In the genomic region with DNA sequence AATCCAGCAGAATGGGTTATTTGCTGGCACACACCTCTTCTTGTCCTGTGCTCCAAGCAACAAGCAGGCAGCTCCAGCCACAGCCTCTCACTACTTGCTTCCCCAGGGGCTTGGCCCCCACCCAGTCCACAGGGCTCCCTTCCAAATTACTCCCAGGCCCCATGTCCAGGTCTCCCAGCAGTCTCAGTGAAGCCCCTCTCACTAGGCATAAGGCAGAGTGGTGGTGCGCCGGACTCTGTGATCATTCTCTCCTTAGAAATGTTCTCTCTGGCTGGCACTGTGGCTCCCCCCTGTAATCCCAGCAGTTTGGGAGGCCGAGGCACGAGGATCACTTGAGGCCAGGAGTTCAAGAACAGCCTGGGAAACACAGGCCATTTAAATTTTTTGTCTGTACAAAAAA, we compare ENCODE assay signal across 24 cellular contexts. TPM values are rescaled to one million over a fixed set of nuclear protein-coding genes. Genes with fewer than 3 reads are reported as not detected.
"Had no signal": no experiment of that assay in that cellular context is flagged by ENCODE, and none has a peak within 500 bp of the region (broad histone marks: within the 10 kb centered on the region; RNA-seq: fewer than 3 reads in every experiment).

No MANE protein-coding gene starts in this region.

- H3K4me3 Mint-ChIP-seq: activated B cell treated with CpG ODN at 0.5 μM for 24 hours; activated CD4-positive, alpha-beta T cell treated with anti-CD3 and anti-CD28 coated beads for 36 hours; activated naive CD4-positive, alpha-beta T cell treated with anti-CD3 and anti-CD28 coated beads for 36 hours; nephron; T-helper 1 cell treated with Interleukin-12 subunit alpha and Interleukin-12 subunit beta and Interleukin-4 antibody, amounts not matched to agents 30 μg/mL and 1 μg/mL, for 36 hours had no signal

- H3K9me3 ChIP-seq: colonic mucosa, esophagus squamous epithelium, gastrocnemius medialis, pancreas, stomach, suprapubic skin, transverse colon, vagina had no signal

- H3K27ac Mint-ChIP-seq: activated B cell treated with CpG ODN at 0.5 μM for 24 hours; activated CD4-positive, alpha-beta T cell treated with anti-CD3 and anti-CD28 coated beads for 36 hours; activated naive CD4-positive, alpha-beta T cell treated with anti-CD3 and anti-CD28 coated beads for 36 hours; T-helper 1 cell treated with Interleukin-12 subunit alpha and Interleukin-12 subunit beta and Interleukin-4 antibody, amounts not matched to agents 30 μg/mL and 1 μg/mL, for 36 hours had no signal

- ATAC-seq: activated CD4-positive, alpha-beta T cell treated with anti-CD3 and anti-CD28 coated beads for 36 hours; gastrocnemius medialis; left ventricle myocardium superior; pancreas; right cardiac atrium had no signal

- H3K27ac ChIP-seq: brain microvascular endothelial cell, colonic mucosa, esophagus squamous epithelium, gastrocnemius medialis, pancreas, stomach, suprapubic skin, transverse colon, vagina had no signal

- H3K4me3 ChIP-seq: colonic mucosa, dorsolateral prefrontal cortex, esophagus squamous epithelium, gastrocnemius medialis, pancreas, stomach, suprapubic skin, transverse colon, vagina had no signal

- H3K36me3 ChIP-seq: brain microvascular endothelial cell, colonic mucosa, esophagus squamous epithelium, gastrocnemius medialis, pancreas, stomach, suprapubic skin, transverse colon, vagina had no signal

- DNase-seq: activated B cell treated with CpG ODN at 0.5 μM for 24 hours; activated CD4-positive, alpha-beta T cell treated with anti-CD3 and anti-CD28 coated beads for 36 hours; activated CD4-positive, alpha-beta T cell treated with anti-CD3 and anti-CD28 coated beads, Interleukin-2, amount 50 U/mL, for 4 hours; activated naive CD4-positive, alpha-beta T cell treated with anti-CD3 and anti-CD28 coated beads for 36 hours; activated T-cell treated with anti-CD3 and anti-CD28 coated beads, Interleukin-2, amount 50 U/mL, for 48 hours; brain microvascular endothelial cell; central memory CD4-positive, alpha-beta T cell; colonic mucosa; esophagus squamous epithelium; gastrocnemius medialis; right cardiac atrium; stimulated activated CD4-positive, alpha-beta T cell treated with anti-CD3 and anti-CD28 coated beads, Interleukin-12 subunit alpha, Interleukin-12 subunit beta, amount 100 ng/mL, for 4 hours; stimulated activated CD4-positive, alpha-beta T cell treated with anti-CD3 and anti-CD28 coated beads, Interleukin-4, amount 100 ng/mL, for 4 hours; stomach; T1000; transverse colon had no signal

- H3K27me3 ChIP-seq: brain microvascular endothelial cell, colonic mucosa, dorsolateral prefrontal cortex, pancreas, suprapubic skin, transverse colon, vagina had no signal

- H3K9me3 Mint-ChIP-seq: activated B cell treated with CpG ODN at 0.5 μM for 24 hours; nephron; T-helper 1 cell treated with Interleukin-12 subunit alpha and Interleukin-12 subunit beta and Interleukin-4 antibody, amounts not matched to agents 30 μg/mL and 1 μg/mL, for 36 hours had no signal

- H3K4me1 ChIP-seq: colonic mucosa, gastrocnemius medialis, pancreas, suprapubic skin, vagina had no signal

RNA-seq across cellular contexts. Expression of a gene that starts 34.3 kb away (rescaled TPM):
- total RNA-seq: gastrocnemius medialis, left ventricle myocardium superior, pulmonary artery endothelial cell had no signal
